Comparison of ENCODE assay signal across 1 cellular context in the genomic region with DNA sequence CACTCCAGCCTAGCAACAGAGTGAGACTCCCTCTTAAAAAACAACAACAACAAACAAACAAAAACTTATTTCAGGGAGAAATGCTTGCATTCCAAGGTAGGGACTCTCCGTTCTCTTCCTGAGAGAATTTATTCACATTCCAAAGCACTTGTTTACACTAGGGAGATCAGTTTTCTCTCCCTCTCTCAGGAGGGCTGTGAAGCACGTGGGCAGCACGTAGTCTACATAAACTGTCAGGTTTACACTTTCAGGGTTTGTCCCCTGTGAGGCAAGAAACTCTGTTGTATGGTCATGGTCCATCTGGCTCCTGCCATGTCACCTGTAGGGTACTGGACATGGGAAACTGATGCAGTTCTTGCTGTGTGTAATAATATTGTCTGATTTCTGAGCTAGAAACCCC.
TF ChIP-seq lines count a peak whose summit lies in the region.

No MANE protein-coding gene starts in this region.

TF ChIP-seq in HepG2, 621 proteins besides CTCF, POLR2A, EP300 and RAD21 (continues in another document):
- TF ChIP-seq, protein P1, sequence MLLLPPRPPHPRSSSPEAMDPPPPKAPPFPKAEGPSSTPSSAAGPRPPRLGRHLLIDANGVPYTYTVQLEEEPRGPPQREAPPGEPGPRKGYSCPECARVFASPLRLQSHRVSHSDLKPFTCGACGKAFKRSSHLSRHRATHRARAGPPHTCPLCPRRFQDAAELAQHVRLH (CRISPR knock-in tag; IDR thresholded peaks at IDR 0.05; ENCODE audit: borderline replicate concordance, low read depth): 0 out of 2 replicates have a peak, but pooled peaks have one; percentile 32
- TF ChIP-seq GABPA (IDR thresholded peaks at IDR 0.05; ENCODE audit: low read depth, low read length) (no peak), GABPA (CRISPR knock-in tag; IDR thresholded peaks at IDR 0.05; ENCODE audit: low read depth) (peak; percentile 36; the same call in 1 of the 2 replicates), NAIF1 (CRISPR knock-in tag; IDR thresholded peaks at IDR 0.05; ENCODE audit: borderline replicate concordance) (no peak), CCDC6 (CRISPR knock-in tag; IDR thresholded peaks at IDR 0.05) (no peak), MED1 (CRISPR knock-in tag; IDR thresholded peaks at IDR 0.05) (peak; percentile 69), ZNF136 (CRISPR knock-in tag; IDR thresholded peaks at IDR 0.05; ENCODE audit: low read depth) (no peak), DPF2 (CRISPR knock-in tag; IDR thresholded peaks at IDR 0.05; ENCODE audit: borderline replicate concordance, low read depth) (no peak), ZNF589 (CRISPR knock-in tag; conservative IDR thresholded peaks at IDR 0.05) (no peak), POLR2AphosphoS2 (IDR thresholded peaks at IDR 0.05; ENCODE audit: low read depth, low read length) (no peak), SIX1 (CRISPR knock-in tag; IDR thresholded peaks at IDR 0.05; ENCODE audit: borderline replicate concordance) (peak; percentile 97), TEAD3 (CRISPR knock-in tag; optimal IDR thresholded peaks at IDR 0.05; ENCODE audit: borderline replicate concordance) (peak; percentile 58), NKX3-1 (CRISPR knock-in tag; IDR thresholded peaks at IDR 0.05) (0 out of 2 replicates have a peak, but pooled peaks have one; percentile 51), PCBP2 (optimal IDR thresholded peaks at IDR 0.05; ENCODE audit: low read depth, low read length, poor library complexity, severe bottlenecking) (no peak), ZNF775 (CRISPR knock-in tag; IDR thresholded peaks at IDR 0.05; ENCODE audit: borderline replicate concordance) (peak; percentile 52; the same call in 1 of the 2 replicates), ZSCAN12 (CRISPR knock-in tag; IDR thresholded peaks at IDR 0.05) (no peak), NRL (CRISPR knock-in tag; IDR thresholded peaks at IDR 0.05; ENCODE audit: borderline replicate concordance) (no peak), PITX1 (CRISPR knock-in tag; IDR thresholded peaks at IDR 0.05) (no peak), DNMT1 (CRISPR knock-in tag; IDR thresholded peaks at IDR 0.05) (no peak), TBX2 (CRISPR knock-in tag; IDR thresholded peaks at IDR 0.05; ENCODE audit: borderline replicate concordance) (peak; percentile 55; the same call in 1 of the 2 replicates), ZNF496 (CRISPR knock-in tag; IDR thresholded peaks at IDR 0.05; ENCODE audit: insufficient replicate concordance) (no peak), MEF2D (CRISPR knock-in tag; IDR thresholded peaks at IDR 0.05) (peak; percentile 49; the same call in 1 of the 2 replicates), HDAC1 (CRISPR knock-in tag; IDR thresholded peaks at IDR 0.05) (peak; percentile 51; the same call in 1 of the 2 replicates), ZNF614 (CRISPR knock-in tag; IDR thresholded peaks at IDR 0.05; ENCODE audit: borderline replicate concordance) (peak; percentile 27; the same call in 1 of the 2 replicates), KDM4B (CRISPR knock-in tag; IDR thresholded peaks at IDR 0.05) (no peak), GATAD1 (CRISPR knock-in tag; IDR thresholded peaks at IDR 0.05) (no peak), ETV5 (CRISPR knock-in tag; IDR thresholded peaks at IDR 0.05; ENCODE audit: borderline replicate concordance) (no peak), MIER2 (CRISPR knock-in tag; IDR thresholded peaks at IDR 0.05) (no peak), ZFY (CRISPR knock-in tag; IDR thresholded peaks at IDR 0.05) (no peak), FOXK1 (CRISPR knock-in tag; IDR thresholded peaks at IDR 0.05; ENCODE audit: borderline replicate concordance, low read depth) (peak; percentile 84; the same call in 1 of the 2 replicates)
- TF ChIP-seq, protein P2, sequence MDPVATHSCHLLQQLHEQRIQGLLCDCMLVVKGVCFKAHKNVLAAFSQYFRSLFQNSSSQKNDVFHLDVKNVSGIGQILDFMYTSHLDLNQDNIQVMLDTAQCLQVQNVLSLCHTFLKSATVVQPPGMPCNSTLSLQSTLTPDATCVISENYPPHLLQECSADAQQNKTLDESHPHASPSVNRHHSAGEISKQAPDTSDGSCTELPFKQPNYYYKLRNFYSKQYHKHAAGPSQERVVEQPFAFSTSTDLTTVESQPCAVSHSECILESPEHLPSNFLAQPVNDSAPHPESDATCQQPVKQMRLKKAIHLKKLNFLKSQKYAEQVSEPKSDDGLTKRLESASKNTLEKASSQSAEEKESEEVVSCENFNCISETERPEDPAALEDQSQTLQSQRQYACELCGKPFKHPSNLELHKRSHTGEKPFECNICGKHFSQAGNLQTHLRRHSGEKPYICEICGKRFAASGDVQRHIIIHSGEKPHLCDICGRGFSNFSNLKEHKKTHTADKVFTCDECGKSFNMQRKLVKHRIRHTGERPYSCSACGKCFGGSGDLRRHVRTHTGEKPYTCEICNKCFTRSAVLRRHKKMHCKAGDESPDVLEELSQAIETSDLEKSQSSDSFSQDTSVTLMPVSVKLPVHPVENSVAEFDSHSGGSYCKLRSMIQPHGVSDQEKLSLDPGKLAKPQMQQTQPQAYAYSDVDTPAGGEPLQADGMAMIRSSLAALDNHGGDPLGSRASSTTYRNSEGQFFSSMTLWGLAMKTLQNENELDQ (CRISPR knock-in tag; IDR thresholded peaks at IDR 0.05; ENCODE audit: borderline replicate concordance): no peak
- TF ChIP-seq, protein P3, sequence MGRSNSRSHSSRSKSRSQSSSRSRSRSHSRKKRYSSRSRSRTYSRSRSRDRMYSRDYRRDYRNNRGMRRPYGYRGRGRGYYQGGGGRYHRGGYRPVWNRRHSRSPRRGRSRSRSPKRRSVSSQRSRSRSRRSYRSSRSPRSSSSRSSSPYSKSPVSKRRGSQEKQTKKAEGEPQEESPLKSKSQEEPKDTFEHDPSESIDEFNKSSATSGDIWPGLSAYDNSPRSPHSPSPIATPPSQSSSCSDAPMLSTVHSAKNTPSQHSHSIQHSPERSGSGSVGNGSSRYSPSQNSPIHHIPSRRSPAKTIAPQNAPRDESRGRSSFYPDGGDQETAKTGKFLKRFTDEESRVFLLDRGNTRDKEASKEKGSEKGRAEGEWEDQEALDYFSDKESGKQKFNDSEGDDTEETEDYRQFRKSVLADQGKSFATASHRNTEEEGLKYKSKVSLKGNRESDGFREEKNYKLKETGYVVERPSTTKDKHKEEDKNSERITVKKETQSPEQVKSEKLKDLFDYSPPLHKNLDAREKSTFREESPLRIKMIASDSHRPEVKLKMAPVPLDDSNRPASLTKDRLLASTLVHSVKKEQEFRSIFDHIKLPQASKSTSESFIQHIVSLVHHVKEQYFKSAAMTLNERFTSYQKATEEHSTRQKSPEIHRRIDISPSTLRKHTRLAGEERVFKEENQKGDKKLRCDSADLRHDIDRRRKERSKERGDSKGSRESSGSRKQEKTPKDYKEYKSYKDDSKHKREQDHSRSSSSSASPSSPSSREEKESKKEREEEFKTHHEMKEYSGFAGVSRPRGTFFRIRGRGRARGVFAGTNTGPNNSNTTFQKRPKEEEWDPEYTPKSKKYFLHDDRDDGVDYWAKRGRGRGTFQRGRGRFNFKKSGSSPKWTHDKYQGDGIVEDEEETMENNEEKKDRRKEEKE (IDR thresholded peaks at IDR 0.05): no peak
- TF ChIP-seq, protein P4, sequence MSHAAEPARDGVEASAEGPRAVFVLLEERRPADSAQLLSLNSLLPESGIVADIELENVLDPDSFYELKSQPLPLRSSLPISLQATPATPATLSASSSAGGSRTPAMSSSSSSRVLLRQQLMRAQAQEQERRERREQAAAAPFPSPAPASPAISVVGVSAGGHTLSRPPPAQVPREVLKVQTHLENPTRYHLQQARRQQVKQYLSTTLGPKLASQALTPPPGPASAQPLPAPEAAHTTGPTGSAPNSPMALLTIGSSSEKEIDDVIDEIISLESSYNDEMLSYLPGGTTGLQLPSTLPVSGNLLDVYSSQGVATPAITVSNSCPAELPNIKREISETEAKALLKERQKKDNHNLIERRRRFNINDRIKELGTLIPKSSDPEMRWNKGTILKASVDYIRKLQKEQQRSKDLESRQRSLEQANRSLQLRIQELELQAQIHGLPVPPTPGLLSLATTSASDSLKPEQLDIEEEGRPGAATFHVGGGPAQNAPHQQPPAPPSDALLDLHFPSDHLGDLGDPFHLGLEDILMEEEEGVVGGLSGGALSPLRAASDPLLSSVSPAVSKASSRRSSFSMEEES (CRISPR knock-in tag; IDR thresholded peaks at IDR 0.05): peak; percentile 80
- TF ChIP-seq, protein P5, sequence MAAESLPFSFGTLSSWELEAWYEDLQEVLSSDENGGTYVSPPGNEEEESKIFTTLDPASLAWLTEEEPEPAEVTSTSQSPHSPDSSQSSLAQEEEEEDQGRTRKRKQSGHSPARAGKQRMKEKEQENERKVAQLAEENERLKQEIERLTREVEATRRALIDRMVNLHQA (CRISPR knock-in tag; IDR thresholded peaks at IDR 0.05): no peak
- TF ChIP-seq, protein P6, sequence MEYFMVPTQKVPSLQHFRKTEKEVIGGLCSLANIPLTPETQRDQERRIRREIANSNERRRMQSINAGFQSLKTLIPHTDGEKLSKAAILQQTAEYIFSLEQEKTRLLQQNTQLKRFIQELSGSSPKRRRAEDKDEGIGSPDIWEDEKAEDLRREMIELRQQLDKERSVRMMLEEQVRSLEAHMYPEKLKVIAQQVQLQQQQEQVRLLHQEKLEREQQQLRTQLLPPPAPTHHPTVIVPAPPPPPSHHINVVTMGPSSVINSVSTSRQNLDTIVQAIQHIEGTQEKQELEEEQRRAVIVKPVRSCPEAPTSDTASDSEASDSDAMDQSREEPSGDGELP (IDR thresholded peaks at IDR 0.05; ENCODE audit: borderline replicate concordance, low read depth): no peak
- TF ChIP-seq, protein P7, sequence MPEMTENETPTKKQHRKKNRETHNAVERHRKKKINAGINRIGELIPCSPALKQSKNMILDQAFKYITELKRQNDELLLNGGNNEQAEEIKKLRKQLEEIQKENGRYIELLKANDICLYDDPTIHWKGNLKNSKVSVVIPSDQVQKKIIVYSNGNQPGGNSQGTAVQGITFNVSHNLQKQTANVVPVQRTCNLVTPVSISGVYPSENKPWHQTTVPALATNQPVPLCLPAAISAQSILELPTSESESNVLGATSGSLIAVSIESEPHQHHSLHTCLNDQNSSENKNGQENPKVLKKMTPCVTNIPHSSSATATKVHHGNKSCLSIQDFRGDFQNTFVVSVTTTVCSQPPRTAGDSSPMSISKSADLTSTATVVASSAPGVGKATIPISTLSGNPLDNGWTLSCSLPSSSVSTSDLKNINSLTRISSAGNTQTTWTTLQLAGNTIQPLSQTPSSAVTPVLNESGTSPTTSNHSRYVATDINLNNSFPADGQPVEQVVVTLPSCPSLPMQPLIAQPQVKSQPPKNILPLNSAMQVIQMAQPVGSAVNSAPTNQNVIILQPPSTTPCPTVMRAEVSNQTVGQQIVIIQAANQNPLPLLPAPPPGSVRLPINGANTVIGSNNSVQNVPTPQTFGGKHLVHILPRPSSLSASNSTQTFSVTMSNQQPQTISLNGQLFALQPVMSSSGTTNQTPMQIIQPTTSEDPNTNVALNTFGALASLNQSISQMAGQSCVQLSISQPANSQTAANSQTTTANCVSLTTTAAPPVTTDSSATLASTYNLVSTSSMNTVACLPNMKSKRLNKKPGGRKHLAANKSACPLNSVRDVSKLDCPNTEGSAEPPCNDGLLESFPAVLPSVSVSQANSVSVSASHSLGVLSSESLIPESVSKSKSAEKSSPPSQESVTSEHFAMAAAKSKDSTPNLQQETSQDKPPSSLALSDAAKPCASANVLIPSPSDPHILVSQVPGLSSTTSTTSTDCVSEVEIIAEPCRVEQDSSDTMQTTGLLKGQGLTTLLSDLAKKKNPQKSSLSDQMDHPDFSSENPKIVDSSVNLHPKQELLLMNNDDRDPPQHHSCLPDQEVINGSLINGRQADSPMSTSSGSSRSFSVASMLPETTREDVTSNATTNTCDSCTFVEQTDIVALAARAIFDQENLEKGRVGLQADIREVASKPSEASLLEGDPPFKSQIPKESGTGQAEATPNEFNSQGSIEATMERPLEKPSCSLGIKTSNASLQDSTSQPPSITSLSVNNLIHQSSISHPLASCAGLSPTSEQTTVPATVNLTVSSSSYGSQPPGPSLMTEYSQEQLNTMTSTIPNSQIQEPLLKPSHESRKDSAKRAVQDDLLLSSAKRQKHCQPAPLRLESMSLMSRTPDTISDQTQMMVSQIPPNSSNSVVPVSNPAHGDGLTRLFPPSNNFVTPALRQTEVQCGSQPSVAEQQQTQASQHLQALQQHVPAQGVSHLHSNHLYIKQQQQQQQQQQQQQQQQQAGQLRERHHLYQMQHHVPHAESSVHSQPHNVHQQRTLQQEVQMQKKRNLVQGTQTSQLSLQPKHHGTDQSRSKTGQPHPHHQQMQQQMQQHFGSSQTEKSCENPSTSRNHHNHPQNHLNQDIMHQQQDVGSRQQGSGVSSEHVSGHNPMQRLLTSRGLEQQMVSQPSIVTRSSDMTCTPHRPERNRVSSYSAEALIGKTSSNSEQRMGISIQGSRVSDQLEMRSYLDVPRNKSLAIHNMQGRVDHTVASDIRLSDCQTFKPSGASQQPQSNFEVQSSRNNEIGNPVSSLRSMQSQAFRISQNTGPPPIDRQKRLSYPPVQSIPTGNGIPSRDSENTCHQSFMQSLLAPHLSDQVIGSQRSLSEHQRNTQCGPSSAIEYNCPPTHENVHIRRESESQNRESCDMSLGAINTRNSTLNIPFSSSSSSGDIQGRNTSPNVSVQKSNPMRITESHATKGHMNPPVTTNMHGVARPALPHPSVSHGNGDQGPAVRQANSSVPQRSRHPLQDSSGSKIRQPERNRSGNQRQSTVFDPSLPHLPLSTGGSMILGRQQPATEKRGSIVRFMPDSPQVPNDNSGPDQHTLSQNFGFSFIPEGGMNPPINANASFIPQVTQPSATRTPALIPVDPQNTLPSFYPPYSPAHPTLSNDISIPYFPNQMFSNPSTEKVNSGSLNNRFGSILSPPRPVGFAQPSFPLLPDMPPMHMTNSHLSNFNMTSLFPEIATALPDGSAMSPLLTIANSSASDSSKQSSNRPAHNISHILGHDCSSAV (CRISPR knock-in tag; IDR thresholded peaks at IDR 0.05; ENCODE audit: borderline replicate concordance): no peak
- TF ChIP-seq, protein P8, sequence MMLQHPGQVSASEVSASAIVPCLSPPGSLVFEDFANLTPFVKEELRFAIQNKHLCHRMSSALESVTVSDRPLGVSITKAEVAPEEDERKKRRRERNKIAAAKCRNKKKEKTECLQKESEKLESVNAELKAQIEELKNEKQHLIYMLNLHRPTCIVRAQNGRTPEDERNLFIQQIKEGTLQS (CRISPR knock-in tag; IDR thresholded peaks at IDR 0.05): no peak
- TF ChIP-seq, protein P9, sequence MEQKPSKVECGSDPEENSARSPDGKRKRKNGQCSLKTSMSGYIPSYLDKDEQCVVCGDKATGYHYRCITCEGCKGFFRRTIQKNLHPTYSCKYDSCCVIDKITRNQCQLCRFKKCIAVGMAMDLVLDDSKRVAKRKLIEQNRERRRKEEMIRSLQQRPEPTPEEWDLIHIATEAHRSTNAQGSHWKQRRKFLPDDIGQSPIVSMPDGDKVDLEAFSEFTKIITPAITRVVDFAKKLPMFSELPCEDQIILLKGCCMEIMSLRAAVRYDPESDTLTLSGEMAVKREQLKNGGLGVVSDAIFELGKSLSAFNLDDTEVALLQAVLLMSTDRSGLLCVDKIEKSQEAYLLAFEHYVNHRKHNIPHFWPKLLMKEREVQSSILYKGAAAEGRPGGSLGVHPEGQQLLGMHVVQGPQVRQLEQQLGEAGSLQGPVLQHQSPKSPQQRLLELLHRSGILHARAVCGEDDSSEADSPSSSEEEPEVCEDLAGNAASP (CRISPR knock-in tag; IDR thresholded peaks at IDR 0.05; ENCODE audit: borderline replicate concordance): no peak; the same call in 1 of the 2 replicates
- TF ChIP-seq, protein P10, sequence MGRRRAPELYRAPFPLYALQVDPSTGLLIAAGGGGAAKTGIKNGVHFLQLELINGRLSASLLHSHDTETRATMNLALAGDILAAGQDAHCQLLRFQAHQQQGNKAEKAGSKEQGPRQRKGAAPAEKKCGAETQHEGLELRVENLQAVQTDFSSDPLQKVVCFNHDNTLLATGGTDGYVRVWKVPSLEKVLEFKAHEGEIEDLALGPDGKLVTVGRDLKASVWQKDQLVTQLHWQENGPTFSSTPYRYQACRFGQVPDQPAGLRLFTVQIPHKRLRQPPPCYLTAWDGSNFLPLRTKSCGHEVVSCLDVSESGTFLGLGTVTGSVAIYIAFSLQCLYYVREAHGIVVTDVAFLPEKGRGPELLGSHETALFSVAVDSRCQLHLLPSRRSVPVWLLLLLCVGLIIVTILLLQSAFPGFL (CRISPR knock-in tag; IDR thresholded peaks at IDR 0.05): no peak
